18 cellular contexts compared by ENCODE assay signal in the genomic region with DNA sequence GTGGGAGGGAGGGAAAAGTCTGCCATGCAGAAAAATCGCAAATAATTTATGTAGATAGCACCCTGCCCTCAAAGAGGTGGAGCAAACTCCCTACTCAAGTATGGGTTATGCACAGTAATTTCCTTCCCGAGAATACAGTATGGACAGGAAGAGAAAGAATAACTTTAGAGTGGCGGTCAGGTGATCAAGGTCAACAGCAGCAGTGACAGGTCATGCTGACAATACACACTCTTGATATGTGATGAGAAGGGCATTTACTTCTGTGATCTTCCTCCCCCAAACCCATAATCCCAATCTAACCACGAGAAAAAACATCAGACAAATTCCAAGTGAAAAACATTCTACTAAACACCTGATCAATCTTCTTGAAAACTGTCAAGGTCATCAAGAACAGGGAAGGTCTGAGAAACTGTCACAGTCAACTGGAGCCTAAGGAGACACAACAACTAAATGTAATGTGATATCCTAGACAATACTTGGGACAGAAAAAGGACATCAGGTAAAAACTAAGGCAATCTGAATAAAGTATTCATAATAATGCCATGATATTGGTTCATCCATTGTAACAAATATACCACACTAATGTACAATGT. TPM values are rescaled to one million over a fixed set of nuclear protein-coding genes. Genes with fewer than 3 reads are reported as not detected.
DNase-seq lines count a peak whose midpoint lies in the region; ATAC-seq lines count a peak whose summit lies in the region.
"Had no signal": no experiment of that assay in that cellular context is flagged by ENCODE, and none has a peak within 500 bp of the region (broad histone marks: within the 10 kb centered on the region; RNA-seq: fewer than 3 reads in every experiment).

No MANE protein-coding gene starts in this region.

- H3K4me3 Mint-ChIP-seq in stimulated activated naive CD8-positive, alpha-beta T cell treated with anti-CD3 and anti-CD28 coated beads, Interleukin-15, Interleukin-2, amounts not matched to agents 100 ng/mL and 50 ng/mL, for 24 hours: no peak overlapping the region
- H3K4me3 Mint-ChIP-seq in activated CD8-positive, alpha-beta T cell treated with anti-CD3 and anti-CD28 coated beads, Interleukin-2, amount 10 ng/mL, durations not matched to agents 7 days and 5 days: no peak overlapping the region
- peak overlapping the region in 1 of 8 donors; percentile 75 for H3K4me3 Mint-ChIP-seq in naive B cell
- H3K4me3 Mint-ChIP-seq: activated T-cell treated with anti-CD3 and anti-CD28 coated beads, Interleukin-2, amount 50 U/mL, for 72 hours; brain had no signal

- peaks cover 30% of the 10 kb centered on the region for H3K36me3 Mint-ChIP-seq in stimulated activated naive CD8-positive, alpha-beta T cell treated with anti-CD3 and anti-CD28 coated beads, Interleukin-15, Interleukin-2, amounts not matched to agents 100 ng/mL and 50 ng/mL, for 24 hours (ENCODE audit: low read depth)
- peaks cover 22% of the 10 kb centered on the region for H3K36me3 Mint-ChIP-seq in activated CD8-positive, alpha-beta T cell treated with anti-CD3 and anti-CD28 coated beads, Interleukin-2, amount 10 ng/mL, durations not matched to agents 7 days and 5 days (ENCODE audit: low read depth)
- peaks cover 5 to 7% of the 10 kb centered on the region in 2 donors for H3K36me3 Mint-ChIP-seq in naive B cell

- DNase-seq in stimulated activated naive CD8-positive, alpha-beta T cell treated with anti-CD3 and anti-CD28 coated beads, Interleukin-15, Interleukin-2, amounts not matched to agents 100 U/mL and 50 U/mL, for 24 hours: no peak
- DNase-seq in activated CD8-positive, alpha-beta T cell treated with anti-CD3 and anti-CD28 coated beads, Interleukin-2, amount 10 ng/mL, durations not matched to agents 7 days and 5 days: no peak
- DNase-seq in naive B cell (no peak), NCI-H524 (lab: John Stamatoyannopoulos, UW) (no peak), H4 (ENCODE audit: low spot score) (no peak)
- DNase-seq: activated T-cell treated with anti-CD3 and anti-CD28 coated beads, Interleukin-2, amount 50 U/mL, for 72 hours; colonic mucosa; DND-41; foreskin fibroblast; islet precursor cell; NCI-H2029 treated with DMSO at 0.1 percent for 48 hours; NCI-H526; SIG-M5; stimulated activated CD4-positive, alpha-beta T cell treated with anti-CD3 and anti-CD28 coated beads, Interleukin-4, amount 100 ng/mL, for 24 hours had no signal

- H3K27me3 Mint-ChIP-seq in stimulated activated naive CD8-positive, alpha-beta T cell treated with anti-CD3 and anti-CD28 coated beads, Interleukin-15, Interleukin-2, amounts not matched to agents 100 ng/mL and 50 ng/mL, for 24 hours: no peaks in the 10 kb centered on the region
- H3K27me3 Mint-ChIP-seq in activated CD8-positive, alpha-beta T cell treated with anti-CD3 and anti-CD28 coated beads, Interleukin-2, amount 10 ng/mL, durations not matched to agents 7 days and 5 days (ENCODE audit: low read depth): no peaks in the 10 kb centered on the region
- H3K27me3 Mint-ChIP-seq in naive B cell: no peaks in the 10 kb centered on the region
- H3K27me3 Mint-ChIP-seq: progenitor cell of endocrine pancreas had no signal

- H3K4me1 Mint-ChIP-seq in stimulated activated naive CD8-positive, alpha-beta T cell treated with anti-CD3 and anti-CD28 coated beads, Interleukin-15, Interleukin-2, amounts not matched to agents 100 ng/mL and 50 ng/mL, for 24 hours (ENCODE audit: low read depth): peaks cover 51% of the 10 kb centered on the region
- H3K4me1 Mint-ChIP-seq in activated CD8-positive, alpha-beta T cell treated with anti-CD3 and anti-CD28 coated beads, Interleukin-2, amount 10 ng/mL, durations not matched to agents 7 days and 5 days (ENCODE audit: low read depth): peaks cover 24% of the 10 kb centered on the region
- H3K4me1 Mint-ChIP-seq in naive B cell: peaks cover 30 to 71% (median 56%) of the 10 kb centered on the region in 3 donors

- H3K9me3 Mint-ChIP-seq in stimulated activated naive CD8-positive, alpha-beta T cell treated with anti-CD3 and anti-CD28 coated beads, Interleukin-15, Interleukin-2, amounts not matched to agents 100 ng/mL and 50 ng/mL, for 24 hours: no peaks in the 10 kb centered on the region
- peaks cover 6% of the 10 kb centered on the region for H3K9me3 Mint-ChIP-seq in activated CD8-positive, alpha-beta T cell treated with anti-CD3 and anti-CD28 coated beads, Interleukin-2, amount 10 ng/mL, durations not matched to agents 7 days and 5 days (ENCODE audit: insufficient read depth)
- H3K9me3 Mint-ChIP-seq in naive B cell: peaks cover 0 to 4% (median 2%) of the 10 kb centered on the region in 7 donors

- ATAC-seq in stimulated activated naive CD8-positive, alpha-beta T cell treated with anti-CD3 and anti-CD28 coated beads, Interleukin-15, Interleukin-2, amounts not matched to agents 100 U/mL and 50 U/mL, for 24 hours: no peak
- ATAC-seq in activated CD8-positive, alpha-beta T cell treated with anti-CD3 and anti-CD28 coated beads, Interleukin-2, amount 10 ng/mL, durations not matched to agents 7 days and 5 days: no peak
- ATAC-seq in naive B cell (ENCODE audit: low read depth in 2 of 2) (no peak), HG02840 (IDR thresholded peaks at IDR 0.05; ENCODE audit: low FRiP score, unreplicated experiment) (no peak)

- peak overlapping the region; percentile 42 for H3K27ac Mint-ChIP-seq in stimulated activated naive CD8-positive, alpha-beta T cell treated with anti-CD3 and anti-CD28 coated beads, Interleukin-15, Interleukin-2, amounts not matched to agents 100 ng/mL and 50 ng/mL, for 24 hours
- H3K27ac Mint-ChIP-seq in activated CD8-positive, alpha-beta T cell treated with anti-CD3 and anti-CD28 coated beads, Interleukin-2, amount 10 ng/mL, durations not matched to agents 7 days and 5 days: peak overlapping the region; percentile 48
- H3K27ac Mint-ChIP-seq in naive B cell: peak overlapping the region in 5 of 6 donors; percentile 1 to 84 (median 8)
- H3K27ac Mint-ChIP-seq: brain, progenitor cell of endocrine pancreas had no signal

- POLR2A ChIA-PET in activated CD8-positive, alpha-beta T cell treated with anti-CD3 and anti-CD28 coated beads, Interleukin-2, amount 10 ng/mL, durations not matched to agents 7 days and 5 days (lab: Charles Lee): no interaction called here

- CTCF ChIA-PET in activated CD8-positive, alpha-beta T cell treated with anti-CD3 and anti-CD28 coated beads, Interleukin-2, amount 10 ng/mL, durations not matched to agents 7 days and 5 days (lab: Charles Lee): interaction anchor here (1.0 kb wide), 1 partner anchor 35 kb away, joined by 3 read pairs; no protein-coding TSS in a partner anchor

RNA-seq across cellular contexts. Expression of gene BICD2, which starts 11.7 kb away (rescaled TPM):
- total RNA-seq in activated CD8-positive, alpha-beta T cell treated with anti-CD3 and anti-CD28 coated beads, Interleukin-2, amount 10 ng/mL, durations not matched to agents 7 days and 5 days: 10 to 100 TPM; 31.9 to 32.5 TPM
- 10 to 100 TPM in 5 of 6 donors, 1 to 10 TPM in 1; 4.3 to 41.8 (median 29.6) TPM for polyA plus RNA-seq in naive B cell (ENCODE audit: low read depth in 6 of 6)
- total RNA-seq in H4 (2014; rRNA removed; shearing (Covaris generic)): 18.3 and 24.3 TPM in 2 replicates
